In genomic region chrX:152418025-152418424, GRCh38 we compare ENCODE assay signal across 1 cellular context.
A peak's percentile ranks its signal among the peaks of the same experiment; 100 is the strongest.
TF ChIP-seq lines count a peak whose summit lies in the region.

No MANE protein-coding gene starts in this region.

TF ChIP-seq in A549, 52 proteins besides CTCF, POLR2A, EP300 and RAD21 (continued from another document):
- TF ChIP-seq, protein P1, sequence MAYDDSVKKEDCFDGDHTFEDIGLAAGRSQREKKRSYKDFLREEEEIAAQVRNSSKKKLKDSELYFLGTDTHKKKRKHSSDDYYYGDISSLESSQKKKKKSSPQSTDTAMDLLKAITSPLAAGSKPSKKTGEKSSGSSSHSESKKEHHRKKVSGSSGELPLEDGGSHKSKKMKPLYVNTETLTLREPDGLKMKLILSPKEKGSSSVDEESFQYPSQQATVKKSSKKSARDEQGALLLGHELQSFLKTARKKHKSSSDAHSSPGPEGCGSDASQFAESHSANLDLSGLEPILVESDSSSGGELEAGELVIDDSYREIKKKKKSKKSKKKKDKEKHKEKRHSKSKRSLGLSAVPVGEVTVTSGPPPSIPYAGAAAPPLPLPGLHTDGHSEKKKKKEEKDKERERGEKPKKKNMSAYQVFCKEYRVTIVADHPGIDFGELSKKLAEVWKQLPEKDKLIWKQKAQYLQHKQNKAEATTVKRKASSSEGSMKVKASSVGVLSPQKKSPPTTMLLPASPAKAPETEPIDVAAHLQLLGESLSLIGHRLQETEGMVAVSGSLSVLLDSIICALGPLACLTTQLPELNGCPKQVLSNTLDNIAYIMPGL (CRISPR knock-in tag; IDR thresholded peaks at IDR 0.05; ENCODE audit: borderline replicate concordance): no peak
- TF ChIP-seq MAFK (IDR thresholded peaks at IDR 0.05; ENCODE audit: partially characterized antibody): peak; percentile 25
